In the genomic region with DNA sequence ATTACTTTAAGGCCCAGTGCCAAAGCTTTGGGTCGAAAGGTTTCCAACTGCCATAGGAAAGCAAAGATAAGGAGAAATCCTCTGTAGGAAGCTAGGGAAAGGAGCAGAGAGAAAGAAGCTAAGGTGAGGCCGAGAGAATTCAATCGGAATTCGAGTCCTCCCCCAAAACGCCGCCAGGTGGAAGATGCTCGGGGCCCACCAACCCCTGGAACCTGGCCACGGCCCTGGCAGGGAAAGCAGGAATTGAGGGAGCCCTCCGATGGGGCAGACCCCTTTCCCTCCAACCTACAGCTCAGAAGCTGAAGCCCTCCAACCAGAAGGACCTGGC, we compare ENCODE assay signal across 1 cellular context.
TF ChIP-seq lines count a peak whose summit lies in the region.

No MANE protein-coding gene starts in this region.

TF ChIP-seq in K562, 482 proteins besides CTCF, POLR2A, EP300 and RAD21:
- TF ChIP-seq, protein P1, sequence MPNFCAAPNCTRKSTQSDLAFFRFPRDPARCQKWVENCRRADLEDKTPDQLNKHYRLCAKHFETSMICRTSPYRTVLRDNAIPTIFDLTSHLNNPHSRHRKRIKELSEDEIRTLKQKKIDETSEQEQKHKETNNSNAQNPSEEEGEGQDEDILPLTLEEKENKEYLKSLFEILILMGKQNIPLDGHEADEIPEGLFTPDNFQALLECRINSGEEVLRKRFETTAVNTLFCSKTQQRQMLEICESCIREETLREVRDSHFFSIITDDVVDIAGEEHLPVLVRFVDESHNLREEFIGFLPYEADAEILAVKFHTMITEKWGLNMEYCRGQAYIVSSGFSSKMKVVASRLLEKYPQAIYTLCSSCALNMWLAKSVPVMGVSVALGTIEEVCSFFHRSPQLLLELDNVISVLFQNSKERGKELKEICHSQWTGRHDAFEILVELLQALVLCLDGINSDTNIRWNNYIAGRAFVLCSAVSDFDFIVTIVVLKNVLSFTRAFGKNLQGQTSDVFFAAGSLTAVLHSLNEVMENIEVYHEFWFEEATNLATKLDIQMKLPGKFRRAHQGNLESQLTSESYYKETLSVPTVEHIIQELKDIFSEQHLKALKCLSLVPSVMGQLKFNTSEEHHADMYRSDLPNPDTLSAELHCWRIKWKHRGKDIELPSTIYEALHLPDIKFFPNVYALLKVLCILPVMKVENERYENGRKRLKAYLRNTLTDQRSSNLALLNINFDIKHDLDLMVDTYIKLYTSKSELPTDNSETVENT (CRISPR knock-in tag; IDR thresholded peaks at IDR 0.05) = 0 out of 2 replicates have a peak, but pooled peaks have one; percentile 3
- TF ChIP-seq PML (IDR thresholded peaks at IDR 0.05; ENCODE audit: low read length) (no peak), ZFX (CRISPR knock-in tag; IDR thresholded peaks at IDR 0.05) (no peak)
- TF ChIP-seq, protein P2, sequence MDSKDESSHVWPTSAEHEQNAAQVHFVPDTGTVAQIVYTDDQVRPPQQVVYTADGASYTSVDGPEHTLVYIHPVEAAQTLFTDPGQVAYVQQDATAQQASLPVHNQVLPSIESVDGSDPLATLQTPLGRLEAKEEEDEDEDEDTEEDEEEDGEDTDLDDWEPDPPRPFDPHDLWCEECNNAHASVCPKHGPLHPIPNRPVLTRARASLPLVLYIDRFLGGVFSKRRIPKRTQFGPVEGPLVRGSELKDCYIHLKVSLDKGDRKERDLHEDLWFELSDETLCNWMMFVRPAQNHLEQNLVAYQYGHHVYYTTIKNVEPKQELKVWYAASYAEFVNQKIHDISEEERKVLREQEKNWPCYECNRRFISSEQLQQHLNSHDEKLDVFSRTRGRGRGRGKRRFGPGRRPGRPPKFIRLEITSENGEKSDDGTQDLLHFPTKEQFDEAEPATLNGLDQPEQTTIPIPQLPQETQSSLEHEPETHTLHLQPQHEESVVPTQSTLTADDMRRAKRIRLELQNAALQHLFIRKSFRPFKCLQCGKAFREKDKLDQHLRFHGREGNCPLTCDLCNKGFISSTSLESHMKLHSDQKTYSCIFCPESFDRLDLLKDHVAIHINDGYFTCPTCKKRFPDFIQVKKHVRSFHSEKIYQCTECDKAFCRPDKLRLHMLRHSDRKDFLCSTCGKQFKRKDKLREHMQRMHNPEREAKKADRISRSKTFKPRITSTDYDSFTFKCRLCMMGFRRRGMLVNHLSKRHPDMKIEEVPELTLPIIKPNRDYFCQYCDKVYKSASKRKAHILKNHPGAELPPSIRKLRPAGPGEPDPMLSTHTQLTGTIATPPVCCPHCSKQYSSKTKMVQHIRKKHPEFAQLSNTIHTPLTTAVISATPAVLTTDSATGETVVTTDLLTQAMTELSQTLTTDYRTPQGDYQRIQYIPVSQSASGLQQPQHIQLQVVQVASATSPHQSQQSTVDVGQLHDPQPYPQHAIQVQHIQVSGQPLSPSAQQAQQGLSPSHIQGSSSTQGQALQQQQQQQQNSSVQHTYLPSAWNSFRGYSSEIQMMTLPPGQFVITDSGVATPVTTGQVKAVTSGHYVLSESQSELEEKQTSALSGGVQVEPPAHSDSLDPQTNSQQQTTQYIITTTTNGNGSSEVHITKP (IDR thresholded peaks at IDR 0.05; ENCODE audit: partially characterized antibody) = peak; percentile 46
